18 cellular contexts compared by ENCODE assay signal in the genomic region with DNA sequence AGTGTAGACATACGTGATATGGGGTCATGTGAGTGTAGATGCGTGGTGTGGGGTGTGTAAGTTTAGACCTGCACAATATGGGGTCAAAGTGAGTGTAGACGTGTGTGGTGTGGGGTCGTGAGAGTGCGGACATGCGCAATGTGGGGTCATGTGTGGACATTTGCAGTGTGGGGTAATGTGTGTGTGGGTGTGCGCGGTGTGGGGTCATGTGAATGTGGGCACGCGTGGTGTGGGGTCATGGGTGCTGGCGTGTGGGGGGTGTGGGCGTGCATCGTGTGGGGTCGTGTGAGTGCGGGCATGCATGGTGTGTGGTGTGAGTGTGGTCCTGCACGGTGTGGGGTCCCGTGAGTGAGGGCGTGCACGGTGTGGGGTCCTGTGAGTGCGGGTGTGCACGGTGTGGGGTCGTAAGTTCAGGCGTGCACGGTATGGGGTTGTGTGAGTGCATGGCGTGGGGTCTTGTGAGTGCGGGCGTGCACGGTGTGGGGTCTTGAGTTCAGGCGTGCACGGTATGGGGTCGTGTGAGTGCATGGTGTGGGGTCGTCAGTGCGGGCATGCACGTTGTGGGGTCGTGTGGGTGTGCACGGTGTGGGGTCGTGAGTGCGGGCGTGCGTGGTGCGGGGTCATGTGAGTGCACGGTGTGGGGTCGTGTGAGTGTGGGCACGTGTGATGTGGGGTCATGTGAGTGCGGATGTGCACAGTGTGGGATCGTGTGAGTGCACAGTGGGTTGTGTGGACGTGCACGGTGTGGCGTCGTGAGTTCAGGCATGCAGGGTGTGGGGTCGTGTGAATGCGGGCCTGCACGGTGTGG. TPM values are rescaled to one million over a fixed set of nuclear protein-coding genes. Genes with fewer than 3 reads are reported as not detected.
A peak's percentile ranks its signal among the peaks of the same experiment; 100 is the strongest.
DNase-seq lines count a peak whose midpoint lies in the region; ATAC-seq and TF ChIP-seq lines count a peak whose summit lies in the region.
"Had no signal": no experiment of that assay in that cellular context is flagged by ENCODE, and none has a peak within 500 bp of the region (broad histone marks: within the 10 kb centered on the region; RNA-seq: fewer than 3 reads in every experiment).

No MANE protein-coding gene starts in this region.

- no peaks in the 10 kb centered on the region for H3K27me3 Mint-ChIP-seq in activated naive CD4-positive, alpha-beta T cell treated with anti-CD3 and anti-CD28 coated beads, Interleukin-2, amount 50 U/mL, for 24 hours
- H3K27me3 Mint-ChIP-seq in endothelial cell (ENCODE audit: unreplicated experiment) = peaks cover 2% of the 10 kb centered on the region
- no peaks in the 10 kb centered on the region for H3K27me3 Mint-ChIP-seq in naive thymus-derived CD4-positive, alpha-beta T cell

- POLR2A ChIA-PET in naive thymus-derived CD4-positive, alpha-beta T cell (lab: Charles Lee) = interaction anchor here (2.1 kb wide), 1 partner anchor 14 kb away, joined by 11 read pairs; a partner anchor contains a TSS

- no peak for TF ChIP-seq POLR2A in upper lobe of left lung (IDR thresholded peaks at IDR 0.05)

- no peak for TF ChIP-seq EP300 in upper lobe of left lung (IDR thresholded peaks at IDR 0.05)

- H3K4me1 Mint-ChIP-seq in activated naive CD4-positive, alpha-beta T cell treated with anti-CD3 and anti-CD28 coated beads, Interleukin-2, amount 50 U/mL, for 24 hours = peaks cover 34% of the 10 kb centered on the region
- H3K4me1 Mint-ChIP-seq in endothelial cell (ENCODE audit: unreplicated experiment) = peaks cover 11% of the 10 kb centered on the region
- H3K4me1 Mint-ChIP-seq in naive thymus-derived CD4-positive, alpha-beta T cell = peaks cover 0 to 37% (median 33%) of the 10 kb centered on the region in 7 donors

- 94 to 96% methylated on average over 53 of the region's 53 CpGs for WGBS in upper lobe of left lung, 2 donors

- no peak for DNase-seq in activated naive CD4-positive, alpha-beta T cell treated with anti-CD3 and anti-CD28 coated beads, Interleukin-2, amount 50 U/mL, for 72 hours (ENCODE audit: low spot score in 2 of 2)
- no peak for DNase-seq in endothelial cell (ENCODE audit: low spot score)
- DNase-seq in naive thymus-derived CD4-positive, alpha-beta T cell = no peak
- peak in 1 of 2 donors; percentile 68 for DNase-seq in upper lobe of left lung
- DNase-seq in DMS53 treated with DMSO at 0.1 percent for 48 hours (lab: John Stamatoyannopoulos, UW; ENCODE audit: unreplicated experiment) = no peak
- DNase-seq in SW 1271 (lab: John Stamatoyannopoulos, UW) = no peak
- DNase-seq: DMS 273 treated with DMSO at 0.1 percent for 48 hours, EL, H7, MV-4-11, NCI-H1436, NCI-H2081, NCI-H524, SIG-M5 had no signal

- no peaks in the 10 kb centered on the region for H3K4me1 ChIP-seq in naive thymus-derived CD4-positive, alpha-beta T cell (ENCODE audit: control insufficient read depth in 2 of 2, insufficient read depth in 2 of 2, low read length in 2 of 2)
- no peaks in the 10 kb centered on the region for H3K4me1 ChIP-seq in upper lobe of left lung
- H3K4me1 ChIP-seq: BLaER1 had no signal

- no peak for ATAC-seq in activated naive CD4-positive, alpha-beta T cell treated with anti-CD3 and anti-CD28 coated beads, Interleukin-2, amount 50 U/mL, for 72 hours
- ATAC-seq in naive thymus-derived CD4-positive, alpha-beta T cell = peak; percentile 20
- ATAC-seq in upper lobe of left lung (ENCODE audit: low FRiP score in 2 of 2) = peak; percentile 31 to 68
- ATAC-seq in GM18868 (IDR thresholded peaks at IDR 0.05; ENCODE audit: unreplicated experiment) = no peak

- no peaks in the 10 kb centered on the region for H3K27me3 ChIP-seq in naive thymus-derived CD4-positive, alpha-beta T cell (ENCODE audit: control insufficient read depth in 2 of 2, insufficient read depth in 2 of 2, low read length in 2 of 2)
- no peaks in the 10 kb centered on the region for H3K27me3 ChIP-seq in upper lobe of left lung
- H3K27me3 ChIP-seq: BLaER1 had no signal

- H3K27ac Mint-ChIP-seq in activated naive CD4-positive, alpha-beta T cell treated with anti-CD3 and anti-CD28 coated beads, Interleukin-2, amount 50 U/mL, for 24 hours = peak overlapping the region; percentile 47
- H3K27ac Mint-ChIP-seq in activated naive CD4-positive, alpha-beta T cell treated with anti-CD3 and anti-CD28 coated beads, Interleukin-2, amount 50 U/mL, for 72 hours = no peak overlapping the region
- H3K27ac Mint-ChIP-seq in endothelial cell (ENCODE audit: unreplicated experiment) = peak overlapping the region; percentile 26
- peak overlapping the region in 3 of 9 donors; percentile 46 to 74 (median 71) for H3K27ac Mint-ChIP-seq in naive thymus-derived CD4-positive, alpha-beta T cell

- H3K36me3 Mint-ChIP-seq in activated naive CD4-positive, alpha-beta T cell treated with anti-CD3 and anti-CD28 coated beads, Interleukin-2, amount 50 U/mL, for 24 hours = peaks cover 16% of the 10 kb centered on the region
- peaks cover 0 to 5% of the 10 kb centered on the region in 2 donors for H3K36me3 Mint-ChIP-seq in activated naive CD4-positive, alpha-beta T cell treated with anti-CD3 and anti-CD28 coated beads, Interleukin-2, amount 50 U/mL, for 72 hours
- H3K36me3 Mint-ChIP-seq in endothelial cell (ENCODE audit: low read depth, unreplicated experiment) = peaks cover 31% of the 10 kb centered on the region
- H3K36me3 Mint-ChIP-seq in naive thymus-derived CD4-positive, alpha-beta T cell = peaks cover 21 to 39% (median 29%) of the 10 kb centered on the region in 5 donors

- no peak overlapping the region for H3K27ac ChIP-seq in naive thymus-derived CD4-positive, alpha-beta T cell (ENCODE audit: low read depth, low read length)
- no peak overlapping the region for H3K27ac ChIP-seq in upper lobe of left lung
- H3K27ac ChIP-seq: 22Rv1, BLaER1 had no signal

- H3K9me3 Mint-ChIP-seq in activated naive CD4-positive, alpha-beta T cell treated with anti-CD3 and anti-CD28 coated beads, Interleukin-2, amount 50 U/mL, for 24 hours = no peaks in the 10 kb centered on the region
- no peaks in the 10 kb centered on the region for H3K9me3 Mint-ChIP-seq in activated naive CD4-positive, alpha-beta T cell treated with anti-CD3 and anti-CD28 coated beads, Interleukin-2, amount 50 U/mL, for 72 hours
- no peaks in the 10 kb centered on the region for H3K9me3 Mint-ChIP-seq in endothelial cell (ENCODE audit: unreplicated experiment)
- H3K9me3 Mint-ChIP-seq in naive thymus-derived CD4-positive, alpha-beta T cell = no peaks in the 10 kb centered on the region

- no peak overlapping the region for H3K4me3 ChIP-seq in naive thymus-derived CD4-positive, alpha-beta T cell (ENCODE audit: low read length)
- no peak overlapping the region for H3K4me3 ChIP-seq in upper lobe of left lung
- H3K4me3 ChIP-seq: BLaER1 had no signal

- H3K9me3 ChIP-seq in naive thymus-derived CD4-positive, alpha-beta T cell (ENCODE audit: control insufficient read depth in 2 of 3, low read length in 3 of 3) = no peaks in the 10 kb centered on the region
- H3K9me3 ChIP-seq in upper lobe of left lung = no peaks in the 10 kb centered on the region
- H3K9me3 ChIP-seq: BLaER1 had no signal

- TF ChIP-seq CTCF in endothelial cell (IDR thresholded peaks at IDR 0.05; ENCODE audit: unreplicated experiment) = no peak
- TF ChIP-seq CTCF in upper lobe of left lung (IDR thresholded peaks at IDR 0.05) = no peak

- CTCF ChIA-PET in naive thymus-derived CD4-positive, alpha-beta T cell (lab: Charles Lee) = no interaction called here

- H3K36me3 ChIP-seq in naive thymus-derived CD4-positive, alpha-beta T cell (ENCODE audit: control insufficient read depth in 2 of 3, insufficient read depth in 3 of 3, low read length in 3 of 3) = peaks cover 0 to 46% (median 9%) of the 10 kb centered on the region in 3 experiments
- peaks cover 0 to 47% (median 18%) of the 10 kb centered on the region in 4 donors for H3K36me3 ChIP-seq in upper lobe of left lung

- no peak overlapping the region for H3K4me3 Mint-ChIP-seq in activated naive CD4-positive, alpha-beta T cell treated with anti-CD3 and anti-CD28 coated beads, Interleukin-2, amount 50 U/mL, for 24 hours
- peak overlapping the region; percentile 48 for H3K4me3 Mint-ChIP-seq in endothelial cell (ENCODE audit: unreplicated experiment)
- no peak overlapping the region for H3K4me3 Mint-ChIP-seq in naive thymus-derived CD4-positive, alpha-beta T cell

- intact Hi-C loops in naive thymus-derived CD4-positive, alpha-beta T cell (cut with micrococcal nuclease) = no loop called here

RNA-seq across cellular contexts. Expression of a gene that starts 14.3 kb away (rescaled TPM):
- 10 to 100 TPM; 25.3 to 39.6 TPM for total RNA-seq in activated naive CD4-positive, alpha-beta T cell treated with anti-CD3 and anti-CD28 coated beads, Interleukin-2, amount 50 U/mL, for 72 hours
- total RNA-seq in endothelial cell (ENCODE audit: unreplicated experiment) (104 TPM), upper lobe of left lung (10 to 100 TPM; 37.4 to 95.3 (median 44.4) TPM)
- 100 to 1,000 TPM in 3 of 5 experiments, 10 to 100 TPM in 2; 67.2 to 229 (median 103) TPM for total RNA-seq in naive thymus-derived CD4-positive, alpha-beta T cell
- polyA plus RNA-seq in naive thymus-derived CD4-positive, alpha-beta T cell = 100 to 1,000 TPM in 1 of 2 donors, 10 to 100 TPM in 1; 60.5 to 102 TPM

Comparison
In these comparisons a context has a peak if more than half of its experiments do, and no peak if none do; other contexts are left out.
1. H3K27ac Mint-ChIP-seq: peak in activated naive CD4-positive, alpha-beta T cell treated with anti-CD3 and anti-CD28 coated beads, Interleukin-2, amount 50 U/mL, for 24 hours (single experiment) and endothelial cell (single experiment); none in activated naive CD4-positive, alpha-beta T cell treated with anti-CD3 and anti-CD28 coated beads, Interleukin-2, amount 50 U/mL, for 72 hours (0 of 2).
2. ATAC-seq: peak in naive thymus-derived CD4-positive, alpha-beta T cell (single experiment) and upper lobe of left lung (2 of 2); none in activated naive CD4-positive, alpha-beta T cell treated with anti-CD3 and anti-CD28 coated beads, Interleukin-2, amount 50 U/mL, for 72 hours (0 of 2) and GM18868 (single experiment).